7 cellular contexts compared by ENCODE assay signal in genomic region chr2:160488289-160488688, GRCh38. TPM values are rescaled to one million over a fixed set of nuclear protein-coding genes. Genes with fewer than 3 reads are reported as not detected.
DNase-seq lines count a peak whose midpoint lies in the region; ATAC-seq, FAIRE-seq and TF ChIP-seq lines count a peak whose summit lies in the region.
"Not testable (repeated sequence)": the region's sequence is repeated elsewhere in the genome, so short reads cannot be mapped to it uniquely, and the experiment has no call there.

No MANE protein-coding gene starts in this region.

- TF ChIP-seq POLR2A in HepG2 (IDR thresholded peaks at IDR 0.05; ENCODE audit: insufficient read depth in 1 of 2, low read depth in 2 of 2, low read length in 2 of 2); sigmoid colon (IDR thresholded peaks at IDR 0.05): not testable (repeated sequence)

- peaks cover 49 to 86% (median 67%) of the 10 kb centered on the region in 4 donors for H3K4me1 Mint-ChIP-seq in CD4-positive, alpha-beta memory T cell
- H3K4me1 Mint-ChIP-seq in T-cell, result peaks cover 72 to 77% (median 75%) of the 10 kb centered on the region in 3 donors
- H3K4me1 Mint-ChIP-seq in activated CD8-positive, alpha-beta T cell treated with anti-CD3 and anti-CD28 coated beads for 36 hours (ENCODE audit: low read depth), result peaks cover 72% of the 10 kb centered on the region
- peaks cover 69% of the 10 kb centered on the region for H3K4me1 Mint-ChIP-seq in activated naive CD4-positive, alpha-beta T cell treated with anti-CD3 and anti-CD28 coated beads for 36 hours (ENCODE audit: low read depth)
- H3K4me1 Mint-ChIP-seq in activated naive CD8-positive, alpha-beta T cell treated with anti-CD3 and anti-CD28 coated beads for 36 hours, result peaks cover 71% of the 10 kb centered on the region

- not testable (repeated sequence) for H3K9ac ChIP-seq in HepG2 (ENCODE audit: insufficient read depth, low read depth, low read length)

- POLR2A ChIA-PET in CD4-positive, alpha-beta memory T cell (lab: Charles Lee; ENCODE audit: partially characterized antibody), result interaction anchor here (0.6 to 2.5 kb wide), 3 partner anchors 14 to 60 kb away, joined by 3 to 9 read pairs (median 4); no protein-coding TSS in a partner anchor
- POLR2A ChIA-PET in T-cell (lab: Charles Lee), result interaction anchor here in 1 of 2 donors (0.6 kb wide), 1 partner anchor 10 kb away, joined by 5 read pairs; no protein-coding TSS in a partner anchor
- POLR2A ChIA-PET in activated CD8-positive, alpha-beta T cell treated with anti-CD3 and anti-CD28 coated beads for 36 hours (lab: Charles Lee), result interaction anchor here (1.5 to 3.6 kb wide), 2 partner anchors 71 to 81 kb away, joined by 3 to 9 read pairs; no protein-coding TSS in a partner anchor
- POLR2A ChIA-PET in HepG2 (lab: Yijun Ruan, JAX), result not testable (repeated sequence)

- not testable (repeated sequence) for H3K9me3 ChIP-seq in CD4-positive, alpha-beta memory T cell (ENCODE audit: control insufficient read depth in 1 of 2, low read length in 2 of 2); HepG2 (ENCODE audit: low read length); sigmoid colon

- not testable (repeated sequence) for TF ChIP-seq CTCF in activated CD8-positive, alpha-beta T cell treated with anti-CD3 and anti-CD28 coated beads for 36 hours (IDR thresholded peaks at IDR 0.05); HepG2 (CRISPR knock-in tag; IDR thresholded peaks at IDR 0.05); sigmoid colon (IDR thresholded peaks at IDR 0.05)

- H3K79me2 ChIP-seq in HepG2 (ENCODE audit: insufficient read depth, low read length), result peaks cover 82% of the 10 kb centered on the region

- in situ Hi-C loops in HepG2 (cut with HindIII; ENCODE audit: extremely low pct_ligation_motif_present, low pct_unique_long_range_greater_than_20kb), result not testable (repeated sequence)

- peaks cover 21% of the 10 kb centered on the region for H4K20me1 ChIP-seq in HepG2 (ENCODE audit: insufficient read depth, low read length)

- DNase-seq in CD4-positive, alpha-beta memory T cell; T-cell; activated CD8-positive, alpha-beta T cell treated with anti-CD3 and anti-CD28 coated beads for 36 hours; activated naive CD4-positive, alpha-beta T cell treated with anti-CD3 and anti-CD28 coated beads for 36 hours; activated naive CD8-positive, alpha-beta T cell treated with anti-CD3 and anti-CD28 coated beads for 36 hours; HepG2 (ENCODE audit: low spot score); sigmoid colon: not testable (repeated sequence)

- CTCF ChIA-PET in CD4-positive, alpha-beta memory T cell (lab: Charles Lee; ENCODE audit: partially characterized antibody), result interaction anchor here (1.1 kb wide), 1 partner anchor 8 kb away, joined by 3 read pairs; no protein-coding TSS in a partner anchor
- CTCF ChIA-PET in T-cell (lab: Charles Lee), result interaction anchor here in 1 of 2 donors (1.0 to 1.4 kb wide), 2 partner anchors 35 to 59 kb away, joined by 3 to 4 read pairs; no protein-coding TSS in a partner anchor
- CTCF ChIA-PET in activated CD8-positive, alpha-beta T cell treated with anti-CD3 and anti-CD28 coated beads for 36 hours (lab: Charles Lee), result interaction anchor here (1.1 to 2.3 kb wide), 2 partner anchors 9 to 58 kb away, joined by 3 to 10 read pairs; no protein-coding TSS in a partner anchor
- CTCF ChIA-PET in activated naive CD4-positive, alpha-beta T cell treated with anti-CD3 and anti-CD28 coated beads for 36 hours (lab: Charles Lee), result interaction anchor here (0.8 to 2.2 kb wide), 3 partner anchors 9 to 236 kb away, joined by 3 to 7 read pairs (median 4); no protein-coding TSS in a partner anchor
- CTCF ChIA-PET in HepG2 (lab: Yijun Ruan, JAX; ENCODE audit: low intra/inter-chr PET ratio, low total read pairs), result not testable (repeated sequence)

- H2AFZ ChIP-seq in HepG2 (ENCODE audit: low read length), result not testable (repeated sequence)

- not testable (repeated sequence) for H3K9me3 Mint-ChIP-seq in CD4-positive, alpha-beta memory T cell; T-cell; activated CD8-positive, alpha-beta T cell treated with anti-CD3 and anti-CD28 coated beads for 36 hours; activated naive CD4-positive, alpha-beta T cell treated with anti-CD3 and anti-CD28 coated beads for 36 hours; activated naive CD8-positive, alpha-beta T cell treated with anti-CD3 and anti-CD28 coated beads for 36 hours

- not testable (repeated sequence) for H3K27me3 Mint-ChIP-seq in CD4-positive, alpha-beta memory T cell; T-cell; activated CD8-positive, alpha-beta T cell treated with anti-CD3 and anti-CD28 coated beads for 36 hours; activated naive CD4-positive, alpha-beta T cell treated with anti-CD3 and anti-CD28 coated beads for 36 hours (ENCODE audit: low read depth); activated naive CD8-positive, alpha-beta T cell treated with anti-CD3 and anti-CD28 coated beads for 36 hours

- H3K4me2 ChIP-seq in HepG2 (ENCODE audit: low read depth, low read length), result not testable (repeated sequence)

- ATAC-seq in T-cell (replicated peaks in 1 of 4); activated CD8-positive, alpha-beta T cell treated with anti-CD3 and anti-CD28 coated beads for 36 hours; HepG2: not testable (repeated sequence)

- intact Hi-C loops in CD4-positive, alpha-beta memory T cell (cut with micrococcal nuclease), result loop anchor here (5.0 kb wide), 1 partner anchor 156 kb away; no protein-coding TSS in a partner anchor
- intact Hi-C loops in activated CD8-positive, alpha-beta T cell treated with anti-CD3 and anti-CD28 coated beads for 36 hours (cut with micrococcal nuclease), result loop anchor here (10.0 kb wide), 1 partner anchor 153 kb away; no protein-coding TSS in a partner anchor
- intact Hi-C loops in activated naive CD4-positive, alpha-beta T cell treated with anti-CD3 and anti-CD28 coated beads for 36 hours (cut with micrococcal nuclease), result loop anchor here (2.0 to 10.0 kb wide), 6 partner anchors 221 to 1577 kb away; no protein-coding TSS in a partner anchor
- intact Hi-C loops in HepG2 (cut with micrococcal nuclease; ENCODE audit: unreplicated experiment); sigmoid colon (cut with DNase I): not testable (repeated sequence)

- not testable (repeated sequence) for H3K4me3 ChIP-seq in CD4-positive, alpha-beta memory T cell (ENCODE audit: low read length in 2 of 2); HepG2 (replicated peaks in 1 of 3; ENCODE audit: insufficient read depth in 1 of 3, low read depth in 2 of 3, low read length in 3 of 3); sigmoid colon

- BruUV-seq in HepG2 (replicated peaks; lab: Mats Ljungman, UMichigan), result not testable (repeated sequence)

- not testable (repeated sequence) for H3K36me3 Mint-ChIP-seq in CD4-positive, alpha-beta memory T cell; T-cell; activated CD8-positive, alpha-beta T cell treated with anti-CD3 and anti-CD28 coated beads for 36 hours (ENCODE audit: low read depth); activated naive CD4-positive, alpha-beta T cell treated with anti-CD3 and anti-CD28 coated beads for 36 hours (ENCODE audit: low read depth); activated naive CD8-positive, alpha-beta T cell treated with anti-CD3 and anti-CD28 coated beads for 36 hours

- FAIRE-seq in HepG2 (lab: Jason Lieb, UNC), result not testable (repeated sequence)

- peaks cover 83% of the 10 kb centered on the region for H3K4me1 ChIP-seq in CD4-positive, alpha-beta memory T cell (ENCODE audit: insufficient read depth, low read length)
- H3K4me1 ChIP-seq in HepG2 (ENCODE audit: insufficient read depth, low read length) (peaks cover 39% of the 10 kb centered on the region), sigmoid colon (peaks cover 0 to 57% (median 44%) of the 10 kb centered on the region in 4 donors)

- peak overlapping the region in 6 of 8 donors; percentile 50 to 66 (median 56) for H3K4me3 Mint-ChIP-seq in CD4-positive, alpha-beta memory T cell
- H3K4me3 Mint-ChIP-seq in T-cell, result peak overlapping the region in 1 of 3 donors; percentile 47
- H3K4me3 Mint-ChIP-seq in activated CD8-positive, alpha-beta T cell treated with anti-CD3 and anti-CD28 coated beads for 36 hours; activated naive CD4-positive, alpha-beta T cell treated with anti-CD3 and anti-CD28 coated beads for 36 hours; activated naive CD8-positive, alpha-beta T cell treated with anti-CD3 and anti-CD28 coated beads for 36 hours: not testable (repeated sequence)

- H3K36me3 ChIP-seq in CD4-positive, alpha-beta memory T cell (ENCODE audit: insufficient read depth, low read length); HepG2 (replicated peaks in 1 of 2; ENCODE audit: control insufficient read depth in 1 of 2, insufficient read depth in 2 of 2, low read length in 2 of 2); sigmoid colon: not testable (repeated sequence)

- not testable (repeated sequence) for TF ChIP-seq RAD21 in HepG2 (CRISPR knock-in tag; IDR thresholded peaks at IDR 0.05)

- WGBS in HepG2 (ENCODE audit: low lambda C conversion rate), result 80% methylated on average over 12 of the region's 12 CpGs
- 80 to 84% methylated on average over 12 of the region's 12 CpGs for WGBS in sigmoid colon, 2 donors

- peak overlapping the region in 6 of 7 donors; percentile 3 to 85 (median 84) for H3K27ac Mint-ChIP-seq in CD4-positive, alpha-beta memory T cell
- H3K27ac Mint-ChIP-seq in T-cell, result peak overlapping the region; percentile 83 to 91
- peak overlapping the region; percentile 68 for H3K27ac Mint-ChIP-seq in activated CD8-positive, alpha-beta T cell treated with anti-CD3 and anti-CD28 coated beads for 36 hours
- H3K27ac Mint-ChIP-seq in activated naive CD4-positive, alpha-beta T cell treated with anti-CD3 and anti-CD28 coated beads for 36 hours, result peak overlapping the region; percentile 66
- peak overlapping the region; percentile 29 for H3K27ac Mint-ChIP-seq in activated naive CD8-positive, alpha-beta T cell treated with anti-CD3 and anti-CD28 coated beads for 36 hours

- H3K27me3 ChIP-seq in CD4-positive, alpha-beta memory T cell (ENCODE audit: insufficient read depth, low read length); HepG2 (ENCODE audit: control insufficient read depth in 1 of 2, insufficient read depth in 2 of 2, low read length in 2 of 2); sigmoid colon: not testable (repeated sequence)

- TF ChIP-seq EP300 in HepG2 (IDR thresholded peaks at IDR 0.05; ENCODE audit: low read depth in 2 of 2, low read length in 2 of 2); HepG2 (CRISPR knock-in tag; IDR thresholded peaks at IDR 0.05; ENCODE audit: borderline replicate concordance); sigmoid colon (IDR thresholded peaks at IDR 0.05): not testable (repeated sequence)

- H3K27ac ChIP-seq in CD4-positive, alpha-beta memory T cell (ENCODE audit: low read depth, low read length); HepG2 (ENCODE audit: extremely low read length, insufficient read depth, low read length): not testable (repeated sequence)
- H3K27ac ChIP-seq in sigmoid colon, result peak overlapping the region; percentile 2 to 95 (median 70)

RNA-seq across cellular contexts. Expression of gene RBMS1, which starts 5.3 kb away (rescaled TPM):
- total RNA-seq in CD4-positive, alpha-beta memory T cell, result 100 to 1,000 TPM; 101 to 103 TPM
- 100 to 1,000 TPM; 121 to 131 TPM for polyA plus RNA-seq in CD4-positive, alpha-beta memory T cell
- total RNA-seq in T-cell (100 to 1,000 TPM in 3 of 5 donors, 10 to 100 TPM in 2; 94.2 to 137 (median 105) TPM), HepG2 (2016; rRNA removed; fragmentation: Illumina TruSeq; extraction: Trizol) (52.1 and 55.5 TPM in 2 replicates), sigmoid colon (10 to 100 TPM; 69.2 to 91.8 (median 77.1) TPM)
- total RNA-seq in activated CD8-positive, alpha-beta T cell treated with anti-CD3 and anti-CD28 coated beads for 36 hours, result 10 to 100 TPM; 35.8 to 38.6 TPM
- total RNA-seq in activated naive CD4-positive, alpha-beta T cell treated with anti-CD3 and anti-CD28 coated beads for 36 hours, result 10 to 100 TPM; 27.8 to 29.1 TPM
- 10 to 100 TPM; 39.3 to 39.9 TPM for total RNA-seq in activated naive CD8-positive, alpha-beta T cell treated with anti-CD3 and anti-CD28 coated beads for 36 hours
- total RNA-seq in HepG2 (2016; cell fraction: cytosol; rRNA removed; fragmentation: Illumina TruSeq; extraction: Trizol; ENCODE audit: low read depth), result 4.1 and 5.2 TPM in 2 replicates
- 51.6 and 52.5 TPM in 2 replicates for total RNA-seq in HepG2 (2016; cell fraction: insoluble cytoplasmic fraction; rRNA removed; fragmentation: Illumina TruSeq; extraction: Trizol)
- 18.5 and 21.0 TPM in 2 replicates for total RNA-seq in HepG2 (2016; cell fraction: membrane; rRNA removed; fragmentation: Illumina TruSeq; extraction: Trizol)
- 44.0 and 59.0 TPM in 2 replicates for total RNA-seq in HepG2 (2016; cell fraction: nucleus; rRNA removed; fragmentation: Illumina TruSeq; extraction: Trizol)
- polyA plus RNA-seq in HepG2 (2011; rRNA removed) (82.9 and 110 TPM in 2 replicates), sigmoid colon (10 to 100 TPM in 2 of 3 donors, 1 to 10 TPM in 1; 4.4 to 17.2 (median 13.8) TPM)
- 71.0 and 80.7 TPM in 2 replicates for polyA plus RNA-seq in HepG2 (2011; cell fraction: cytosol; rRNA removed)
- polyA plus RNA-seq in HepG2 (2011; cell fraction: nucleus; rRNA removed), result 50.6 and 54.0 TPM in 2 replicates
- polyA plus RNA-seq in HepG2 (2012), result 70.0 and 92.2 TPM in 2 replicates
- polyA plus RNA-seq in HepG2 (2016; cell fraction: cytosol; fragmentation: Illumina TruSeq; extraction: Trizol; ENCODE audit: low read depth), result 2.6 and 2.7 TPM in 2 replicates
- polyA plus RNA-seq in HepG2 (2016; cell fraction: insoluble cytoplasmic fraction; fragmentation: Illumina TruSeq; extraction: Trizol; ENCODE audit: low read depth), result 51.8 and 60.2 TPM in 2 replicates
- 10.2 and 12.3 TPM in 2 replicates for polyA plus RNA-seq in HepG2 (2016; cell fraction: membrane; fragmentation: Illumina TruSeq; extraction: Trizol; ENCODE audit: low read depth)
- polyA plus RNA-seq in HepG2 (2016; cell fraction: nucleus; fragmentation: Illumina TruSeq; extraction: Trizol; ENCODE audit: insufficient read depth, low read depth), result 43.3 and 48.9 TPM in 2 replicates
- 28.8 and 93.8 TPM in 2 replicates for polyA minus RNA-seq in HepG2 (2011; rRNA and poly(A)+ RNA removed; ENCODE audit: low replicate concordance)
- 56.0 and 61.6 TPM in 2 replicates for polyA minus RNA-seq in HepG2 (2011; cell fraction: cytosol; rRNA and poly(A)+ RNA removed)
- polyA minus RNA-seq in HepG2 (2011; cell fraction: nucleus; rRNA and poly(A)+ RNA removed), result 172 and 186 TPM in 2 replicates

Comparison
In these comparisons a context has a peak if more than half of its experiments do, and no peak if none do; other contexts are left out.
1. H3K27ac Mint-ChIP-seq: peak in every context shown above with its lines; median percentile 87 in T-cell; 84 in CD4-positive, alpha-beta memory T cell; 68 in activated CD8-positive, alpha-beta T cell treated with anti-CD3 and anti-CD28 coated beads for 36 hours; 66 in activated naive CD4-positive, alpha-beta T cell treated with anti-CD3 and anti-CD28 coated beads for 36 hours; 29 in activated naive CD8-positive, alpha-beta T cell treated with anti-CD3 and anti-CD28 coated beads for 36 hours.